In the genomic region with DNA sequence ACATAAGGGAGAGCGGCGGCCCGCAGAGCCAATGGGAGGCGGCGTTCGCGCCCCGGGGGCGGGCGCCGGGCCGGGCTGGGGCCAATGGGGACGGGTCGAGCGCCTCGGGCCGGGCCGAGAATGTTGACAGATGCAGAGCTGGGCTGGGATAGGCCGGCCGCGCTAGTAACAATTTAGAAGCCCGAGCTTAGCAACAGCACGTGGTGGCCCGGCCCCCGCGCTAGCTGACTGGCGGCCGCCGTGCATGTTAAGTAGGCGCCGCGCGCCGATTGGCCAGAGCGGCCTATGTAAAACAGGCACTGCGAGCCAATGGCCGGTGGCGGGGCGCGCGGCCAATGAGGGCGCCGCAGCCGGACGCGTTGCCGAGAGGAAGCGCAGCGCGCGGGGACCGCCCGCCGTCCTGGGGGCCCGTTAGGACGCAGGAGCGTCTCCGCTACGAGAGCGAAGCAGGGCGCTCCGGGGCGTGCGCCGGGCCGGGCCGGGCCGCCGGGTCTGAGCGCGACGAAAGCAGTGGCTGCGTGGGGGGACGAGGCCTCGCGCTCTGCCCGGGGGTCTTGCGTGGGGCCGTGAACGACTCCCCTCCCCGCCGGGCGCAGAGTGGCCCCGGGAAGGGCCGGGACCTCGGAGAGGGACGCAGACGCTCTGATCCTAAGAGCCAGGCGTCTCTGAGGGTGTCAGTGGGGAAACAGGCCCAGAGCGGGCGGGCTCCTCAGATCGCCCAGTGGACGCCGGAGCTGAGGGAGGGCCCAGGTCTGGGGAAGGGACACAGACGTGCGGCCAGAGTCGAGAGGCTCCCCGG, we compare ENCODE assay signal across 8 cellular contexts.
DNase-seq lines count a peak whose midpoint lies in the region; ATAC-seq and TF ChIP-seq lines count a peak whose summit lies in the region.

No MANE protein-coding gene starts in this region.

- no peaks in the 10 kb centered on the region for H3K27me3 ChIP-seq in OCI-LY3 (ENCODE audit: low read depth, low read length)

- peaks cover 4% of the 10 kb centered on the region; the same call in 1 of the 2 replicates for H3K4me1 ChIP-seq in OCI-LY3 (ENCODE audit: low read length)

- no peaks in the 10 kb centered on the region for H4K20me1 ChIP-seq in OCI-LY3 (ENCODE audit: insufficient read depth, low read length)

- peak; percentile 93 for DNase-seq in DMS 273 treated with DMSO at 0.1 percent for 48 hours (lab: John Stamatoyannopoulos, UW)
- peak; percentile 100 for DNase-seq in HuH-7.5 (ENCODE audit: low spot score)
- peak; percentile 97 for DNase-seq in activated T-cell treated with anti-CD3 and anti-CD28 coated beads for 24 hours (ENCODE audit: low read depth)
- DNase-seq in epidermal melanocyte (ENCODE audit: insufficient read length, low spot score): peak; percentile 99
- DNase-seq in midbrain (lab: John Stamatoyannopoulos, UW): peak; percentile 99
- peak; percentile 98 for DNase-seq in stimulated activated CD8-positive, alpha-beta memory T cell treated with anti-CD3 and anti-CD28 coated beads, Interleukin-15, amount 100 ng/mL, for 48 hours (ENCODE audit: low read depth in 2 of 2)

- no peaks in the 10 kb centered on the region for H3K36me3 ChIP-seq in OCI-LY3 (replicated peaks; ENCODE audit: low read depth, low read length)

- peak; percentile 88 for ATAC-seq in GM21528 (IDR thresholded peaks at IDR 0.05; ENCODE audit: low FRiP score, unreplicated experiment)

- peak overlapping the region; percentile 61 for H2AFZ ChIP-seq in OCI-LY3 (ENCODE audit: low read depth, low read length)

- TF ChIP-seq CTCF in OCI-LY3 (IDR thresholded peaks at IDR 0.05; ENCODE audit: low read depth, low read length): no peak

- no peaks in the 10 kb centered on the region for H3K79me2 ChIP-seq in OCI-LY3 (ENCODE audit: low read length)

- H3K27ac ChIP-seq in OCI-LY3 (ENCODE audit: low read length): peak overlapping the region; percentile 37

- H3K9ac ChIP-seq in OCI-LY3 (ENCODE audit: low read length): peak overlapping the region; percentile 82

- H3K9me3 ChIP-seq in OCI-LY3 (ENCODE audit: insufficient read depth, low read length): no peaks in the 10 kb centered on the region

- peak overlapping the region; percentile 92 for H3K4me3 ChIP-seq in OCI-LY3 (ENCODE audit: low read length)

- peak overlapping the region; percentile 96 for H3K4me2 ChIP-seq in OCI-LY3 (ENCODE audit: low read length)

Comparison
In these comparisons a context has a peak if more than half of its experiments do, and no peak if none do; other contexts are left out.
1. Peak in every context shown above with its lines: DNase-seq, ATAC-seq, H3K4me3 ChIP-seq and H3K27ac ChIP-seq.